Comparison of ENCODE assay signal across 7 cellular contexts in the genomic region with DNA sequence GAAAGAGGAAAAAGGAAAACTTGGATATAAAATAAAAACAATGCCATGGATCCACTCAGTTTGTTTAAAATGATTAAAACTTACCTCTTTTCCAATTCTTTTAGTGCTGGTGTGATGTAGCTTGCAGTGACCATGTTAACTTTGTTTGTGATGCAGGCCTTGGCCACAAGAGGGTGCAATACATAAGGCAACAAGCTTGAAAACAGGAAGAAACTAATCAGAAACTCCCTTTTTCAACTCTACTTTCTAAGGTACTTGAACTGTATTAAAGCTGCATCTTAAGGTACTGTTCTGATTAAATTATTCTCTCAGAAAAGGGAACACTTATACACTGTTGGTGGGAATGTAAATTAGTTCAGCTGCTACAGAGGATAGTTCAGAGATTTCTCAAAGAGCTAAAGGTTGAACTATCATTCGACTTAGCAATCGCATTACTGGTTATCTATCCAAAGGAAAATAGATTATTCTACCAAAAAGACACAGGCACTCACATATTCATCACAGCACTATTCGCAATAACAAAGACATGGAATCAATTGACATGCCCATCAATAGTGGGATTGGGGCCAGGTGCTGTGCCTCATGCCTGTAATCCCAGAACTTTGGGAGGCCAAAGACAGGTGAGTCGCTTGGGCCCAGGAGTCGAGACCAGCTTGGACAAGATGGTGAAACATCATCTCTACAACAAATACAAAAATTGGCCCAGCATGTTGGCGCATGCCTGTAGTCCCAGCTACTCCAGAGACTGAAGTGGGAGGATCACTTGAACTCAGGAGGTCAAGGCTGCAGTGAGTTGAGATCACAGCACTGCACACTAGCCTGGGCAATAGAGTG. TPM values are rescaled to one million over a fixed set of nuclear protein-coding genes. Genes with fewer than 3 reads are reported as not detected.
DNase-seq lines count a peak whose midpoint lies in the region; ATAC-seq and TF ChIP-seq lines count a peak whose summit lies in the region.

No MANE protein-coding gene starts in this region.

- no peak overlapping the region for H3K4me3 Mint-ChIP-seq in activated naive CD8-positive, alpha-beta T cell treated with anti-CD3 and anti-CD28 coated beads, Interleukin-2, amount 50 U/mL, for 24 hours

- TF ChIP-seq CTCF in GM12873 (IDR thresholded peaks at IDR 0.05; ENCODE audit: insufficient read depth, low read depth, low read length, missing control alignments) (peak; percentile 90), HEK293 (tag by site-specific recombination; IDR thresholded peaks at IDR 0.05) (no peak; the same call in 1 of the 2 replicates), right atrium auricular region (IDR thresholded peaks at IDR 0.05) (peak; percentile 81 to 85)

- no peak overlapping the region for H3K4me3 ChIP-seq in HEK293 (ENCODE audit: low read depth, low read length)
- H3K4me3 ChIP-seq in right atrium auricular region = no peak overlapping the region

- POLR2A ChIA-PET in HEK293 (lab: Yijun Ruan, JAX) = no interaction called here

- no peaks in the 10 kb centered on the region for H3K27me3 ChIP-seq in right atrium auricular region

- CTCF ChIA-PET in HEK293 (lab: Yijun Ruan, JAX) = interaction anchor here (0.5 to 3.2 kb wide), 19 partner anchors 9 to 883 kb away, joined by 3 to 23 read pairs (median 4); a partner anchor contains a TSS

- peaks cover 5 to 25% of the 10 kb centered on the region in 2 experiments for H3K36me3 ChIP-seq in HEK293 (ENCODE audit: control insufficient read depth in 2 of 2, insufficient read depth in 1 of 2, low read length in 2 of 2)
- no peaks in the 10 kb centered on the region for H3K36me3 ChIP-seq in right atrium auricular region

- no peak overlapping the region for H3K27ac ChIP-seq in HEK293 (ENCODE audit: extremely low read depth, low read depth, low read length)
- H3K27ac ChIP-seq in right atrium auricular region = no peak overlapping the region

- H3K27ac Mint-ChIP-seq in activated naive CD8-positive, alpha-beta T cell treated with anti-CD3 and anti-CD28 coated beads, Interleukin-2, amount 50 U/mL, for 24 hours = no peak overlapping the region

- H3K9me3 ChIP-seq in HEK293 (ENCODE audit: control insufficient read depth, insufficient read depth, low read depth, low read length) (no peaks in the 10 kb centered on the region), right atrium auricular region (no peaks in the 10 kb centered on the region)

- peak; percentile 63 for DNase-seq in M059J (ENCODE audit: low read depth)
- peak; percentile 16 for DNase-seq in SIG-M5 (lab: John Stamatoyannopoulos, UW)
- peak; percentile 52 for DNase-seq in activated naive CD8-positive, alpha-beta T cell treated with anti-CD3 and anti-CD28 coated beads, Interleukin-2, amount 50 U/mL, for 24 hours
- peak; percentile 72 for DNase-seq in right atrium auricular region (ENCODE audit: low spot score)
- DNase-seq in sciatic nerve (ENCODE audit: low spot score) = peak; percentile 70

- H3K4me1 ChIP-seq in HEK293 (ENCODE audit: control insufficient read depth, insufficient read depth, low read length) (no peaks in the 10 kb centered on the region), right atrium auricular region (no peaks in the 10 kb centered on the region)

- no peaks in the 10 kb centered on the region for H3K27me3 Mint-ChIP-seq in activated naive CD8-positive, alpha-beta T cell treated with anti-CD3 and anti-CD28 coated beads, Interleukin-2, amount 50 U/mL, for 24 hours

- no peaks in the 10 kb centered on the region for H3K4me1 Mint-ChIP-seq in activated naive CD8-positive, alpha-beta T cell treated with anti-CD3 and anti-CD28 coated beads, Interleukin-2, amount 50 U/mL, for 24 hours

- no peak for ATAC-seq in activated naive CD8-positive, alpha-beta T cell treated with anti-CD3 and anti-CD28 coated beads, Interleukin-2, amount 50 U/mL, for 24 hours
- no peak for ATAC-seq in sciatic nerve

- intact Hi-C loops in sciatic nerve (cut with DNase I) = no loop called here

- H3K9me3 Mint-ChIP-seq in activated naive CD8-positive, alpha-beta T cell treated with anti-CD3 and anti-CD28 coated beads, Interleukin-2, amount 50 U/mL, for 24 hours = no peaks in the 10 kb centered on the region

- H3K36me3 Mint-ChIP-seq in activated naive CD8-positive, alpha-beta T cell treated with anti-CD3 and anti-CD28 coated beads, Interleukin-2, amount 50 U/mL, for 24 hours (ENCODE audit: low read depth) = no peaks in the 10 kb centered on the region

TF ChIP-seq in HEK293, 187 proteins besides CTCF, POLR2A, EP300 and RAD21:
- TF ChIP-seq, protein P1, sequence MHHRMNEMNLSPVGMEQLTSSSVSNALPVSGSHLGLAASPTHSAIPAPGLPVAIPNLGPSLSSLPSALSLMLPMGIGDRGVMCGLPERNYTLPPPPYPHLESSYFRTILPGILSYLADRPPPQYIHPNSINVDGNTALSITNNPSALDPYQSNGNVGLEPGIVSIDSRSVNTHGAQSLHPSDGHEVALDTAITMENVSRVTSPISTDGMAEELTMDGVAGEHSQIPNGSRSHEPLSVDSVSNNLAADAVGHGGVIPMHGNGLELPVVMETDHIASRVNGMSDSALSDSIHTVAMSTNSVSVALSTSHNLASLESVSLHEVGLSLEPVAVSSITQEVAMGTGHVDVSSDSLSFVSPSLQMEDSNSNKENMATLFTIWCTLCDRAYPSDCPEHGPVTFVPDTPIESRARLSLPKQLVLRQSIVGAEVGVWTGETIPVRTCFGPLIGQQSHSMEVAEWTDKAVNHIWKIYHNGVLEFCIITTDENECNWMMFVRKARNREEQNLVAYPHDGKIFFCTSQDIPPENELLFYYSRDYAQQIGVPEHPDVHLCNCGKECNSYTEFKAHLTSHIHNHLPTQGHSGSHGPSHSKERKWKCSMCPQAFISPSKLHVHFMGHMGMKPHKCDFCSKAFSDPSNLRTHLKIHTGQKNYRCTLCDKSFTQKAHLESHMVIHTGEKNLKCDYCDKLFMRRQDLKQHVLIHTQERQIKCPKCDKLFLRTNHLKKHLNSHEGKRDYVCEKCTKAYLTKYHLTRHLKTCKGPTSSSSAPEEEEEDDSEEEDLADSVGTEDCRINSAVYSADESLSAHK (tag by site-specific recombination; IDR thresholded peaks at IDR 0.05) = peak; percentile 72
- TF ChIP-seq ZNF654 (tag by site-specific recombination; IDR thresholded peaks at IDR 0.05; ENCODE audit: low read depth) = peak; percentile 54
- TF ChIP-seq OSR2 (tag by site-specific recombination; IDR thresholded peaks at IDR 0.05) = no peak
- TF ChIP-seq ZNF121 (tag by site-specific recombination; IDR thresholded peaks at IDR 0.05) = 0 out of 2 replicates have a peak, but pooled peaks have one; percentile 44

RNA-seq across cellular contexts. Expression of a gene that starts 50.9 kb away (rescaled TPM):
- total RNA-seq in M059J (2014; rRNA removed; shearing (Covaris generic)) = 2.4 and 4.7 TPM in 2 replicates
- total RNA-seq in right atrium auricular region = 10 to 100 TPM; 18.0 to 27.4 TPM
- total RNA-seq in sciatic nerve = 54.3 TPM

Comparison
In these comparisons a context has a peak if more than half of its experiments do, and no peak if none do; other contexts are left out.
1. DNase-seq: peak in every context shown above with its lines; median percentile 72 in right atrium auricular region; 70 in sciatic nerve; 63 in M059J; 52 in activated naive CD8-positive, alpha-beta T cell treated with anti-CD3 and anti-CD28 coated beads, Interleukin-2, amount 50 U/mL, for 24 hours; 16 in SIG-M5.